ENCODE assay signal across 8 cellular contexts in genomic region chr17:82497483-82498405, GRCh38. TPM values are rescaled to one million over a fixed set of nuclear protein-coding genes. Genes with fewer than 3 reads are reported as not detected.
DNase-seq lines count a peak whose midpoint lies in the region; ATAC-seq and TF ChIP-seq lines count a peak whose summit lies in the region.

No MANE protein-coding gene starts in this region.

- H3K36me3 ChIP-seq in ascending aorta = no peaks in the 10 kb centered on the region

- H3K4me1 ChIP-seq in ascending aorta = peaks cover 5 to 23% of the 10 kb centered on the region in 2 donors

- ATAC-seq in HG03280 (IDR thresholded peaks at IDR 0.05; ENCODE audit: unreplicated experiment) (peak; percentile 12), GM21717 (IDR thresholded peaks at IDR 0.05; ENCODE audit: unreplicated experiment) (no peak)

- H3K27me3 ChIP-seq in ascending aorta = no peaks in the 10 kb centered on the region

- no peak for TF ChIP-seq CTCF in ascending aorta (IDR thresholded peaks at IDR 0.05)

- intact Hi-C loops in ascending aorta (cut with DNase I) = loop anchor here (1.0 to 2.0 kb wide), 4 partner anchors 22 to 79 kb away; partner anchors contain the start of genes FOXK2, HEXD, NARF and OGFOD3

- H3K4me3 ChIP-seq in ascending aorta (peak overlapping the region; percentile 74 to 87), iPS-11a (ENCODE audit: low read depth, low read length) (peak overlapping the region; percentile 39), skeletal muscle cell (ENCODE audit: low read depth, low read length) (peak overlapping the region; percentile 70)

- H3K9me3 ChIP-seq in ascending aorta = no peaks in the 10 kb centered on the region

- peak overlapping the region; percentile 90 to 91 for H3K27ac ChIP-seq in ascending aorta

- in situ Hi-C loops in SK-MEL-5 (cut with HindIII; ENCODE audit: low pct_unique_long_range_greater_than_20kb, low sequenced_read_pairs) = no loop called here

- peak; percentile 86 for DNase-seq in DMS 273 (lab: John Stamatoyannopoulos, UW; ENCODE audit: unreplicated experiment)
- DNase-seq in DMS 273 treated with DMSO at 0.1 percent for 48 hours (lab: John Stamatoyannopoulos, UW) = no peak
- peak; percentile 23 for DNase-seq in SK-MEL-5 (ENCODE audit: low read depth, low spot score)
- DNase-seq in ascending aorta (ENCODE audit: low spot score in 2 of 2) = no peak
- DNase-seq in skeletal muscle cell (ENCODE audit: low read depth) = no peak

RNA-seq across cellular contexts. Expression of gene FOXK2, which starts 21.8 kb away (rescaled TPM):
- 33.0 and 33.6 TPM in 2 replicates for total RNA-seq in SK-MEL-5 (2014; rRNA removed; shearing (Covaris generic))
- 47.9 and 52.2 TPM in 2 replicates for polyA plus RNA-seq in SK-MEL-5 (2015; cell fraction: cytosol; rRNA removed)
- polyA plus RNA-seq in SK-MEL-5 (2015; cell fraction: nucleus; rRNA removed) = 27.5 and 27.7 TPM in 2 replicates
- total RNA-seq in ascending aorta = 131 TPM

RNA-seq across cellular contexts. Expression of gene NARF, which starts 39.2 kb away (rescaled TPM):
- total RNA-seq in SK-MEL-5 (2014; rRNA removed; shearing (Covaris generic)) = 49.9 and 55.4 TPM in 2 replicates
- 32.5 and 39.6 TPM in 2 replicates for polyA plus RNA-seq in SK-MEL-5 (2015; cell fraction: cytosol; rRNA removed)
- polyA plus RNA-seq in SK-MEL-5 (2015; cell fraction: nucleus; rRNA removed) = 109 and 116 TPM in 2 replicates
- 38.3 TPM for total RNA-seq in ascending aorta

RNA-seq across cellular contexts. Expression of gene CYBC1, which starts 47.2 kb away (rescaled TPM):
- 27.3 and 30.3 TPM in 2 replicates for total RNA-seq in SK-MEL-5 (2014; rRNA removed; shearing (Covaris generic))
- 63.5 and 67.0 TPM in 2 replicates for polyA plus RNA-seq in SK-MEL-5 (2015; cell fraction: cytosol; rRNA removed)
- 176 and 209 TPM in 2 replicates for polyA plus RNA-seq in SK-MEL-5 (2015; cell fraction: nucleus; rRNA removed)
- total RNA-seq in ascending aorta = 124 TPM

Comparison
In these comparisons a context has a peak if more than half of its experiments do, and no peak if none do; other contexts are left out.
1. DNase-seq: peak in DMS 273 (single experiment) and SK-MEL-5 (single experiment); none in DMS 273 treated with DMSO at 0.1 percent for 48 hours (single experiment), ascending aorta (0 of 2) and skeletal muscle cell (single experiment).
2. Peak in every context shown above with its lines, with median percentiles within 50 percentile points of each other: H3K4me3 ChIP-seq.